Comparison of ENCODE assay signal across 17 cellular contexts in the genomic region with DNA sequence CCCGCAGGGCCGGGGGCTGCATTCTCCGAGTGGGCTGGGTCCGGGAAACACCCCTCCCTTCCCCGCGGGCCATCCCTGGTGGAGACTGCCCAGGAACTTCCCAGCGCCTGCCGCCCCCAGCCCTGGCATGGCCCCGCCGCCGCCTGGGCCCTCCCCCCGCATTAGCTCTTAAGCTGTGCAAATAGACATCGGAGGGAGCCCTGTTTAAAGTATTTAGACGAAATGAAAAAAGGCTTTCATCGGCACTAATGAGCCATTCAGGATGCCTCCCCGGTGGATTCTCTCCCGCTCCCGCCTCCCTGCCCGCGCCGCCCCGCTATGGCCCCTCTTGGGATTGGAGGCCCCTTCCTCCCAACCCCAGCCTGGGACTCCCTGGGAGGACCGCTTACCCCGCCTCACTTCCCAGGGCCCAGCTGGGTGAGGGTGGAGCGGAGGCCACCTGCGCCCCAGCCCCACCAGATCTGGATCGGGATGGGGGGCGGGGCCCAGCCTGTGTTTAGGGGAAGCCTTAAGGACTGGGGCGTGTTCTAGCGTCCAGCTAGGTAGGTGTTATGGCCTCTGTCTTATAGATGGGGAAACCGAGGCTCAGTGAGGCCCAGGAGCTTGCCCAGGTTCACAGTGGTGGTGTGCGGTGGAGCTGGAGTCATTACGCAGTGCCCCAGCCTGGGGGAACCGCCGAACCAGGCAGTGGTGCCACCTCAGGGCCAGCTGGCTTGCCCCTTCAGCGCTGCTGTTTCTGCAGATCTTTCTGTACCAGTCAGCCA. TPM values are rescaled to one million over a fixed set of nuclear protein-coding genes. Genes with fewer than 3 reads are reported as not detected.
A peak's percentile ranks its signal among the peaks of the same experiment; 100 is the strongest.
DNase-seq lines count a peak whose midpoint lies in the region; TF ChIP-seq lines count a peak whose summit lies in the region.
"Had no signal": no experiment of that assay in that cellular context is flagged by ENCODE, and none has a peak within 500 bp of the region (broad histone marks: within the 10 kb centered on the region; RNA-seq: fewer than 3 reads in every experiment).

No MANE protein-coding gene starts in this region.

- H3K27me3 Mint-ChIP-seq in chondrocyte (ENCODE audit: low read depth) = peaks cover 17% of the 10 kb centered on the region

- H3K36me3 ChIP-seq in ES-I3 (ENCODE audit: insufficient read depth, low read length) = no peaks in the 10 kb centered on the region; the same call in 1 of the 2 replicates
- H3K36me3 ChIP-seq: vagina had no signal

- no peaks in the 10 kb centered on the region for H3K36me3 Mint-ChIP-seq in chondrocyte (ENCODE audit: low read depth)

- H3K9me3 Mint-ChIP-seq in chondrocyte (ENCODE audit: low read depth) = no peaks in the 10 kb centered on the region
- H3K9me3 Mint-ChIP-seq: activated T-helper 2 cell treated with anti-CD3 and anti-CD28 coated beads, Interferon-gamma antibody, Interleukin-2, Interleukin-4, amounts not matched to agents 10 μg/mL and 5 μg/mL and 100 μg/mL, durations not matched to agents 14 hours and 24 hours and 36 hours had no signal

- no peaks in the 10 kb centered on the region; the same call in 1 of the 2 replicates for H3K9me3 ChIP-seq in ES-I3 (ENCODE audit: control insufficient read depth, insufficient read depth, low read length)
- H3K9me3 ChIP-seq: vagina had no signal

- DNase-seq in NCI-H1694 treated with DMSO at 0.1 percent for 48 hours (lab: John Stamatoyannopoulos, UW) (peak; percentile 69), NCI-H82 (lab: John Stamatoyannopoulos, UW) (peak; percentile 89), iPS-NIHi11 (ENCODE audit: low spot score) (peak; percentile 81), chondrocyte (ENCODE audit: low spot score) (no peak), SW480 (ENCODE audit: low spot score) (no peak), SK-N-DZ (ENCODE audit: low spot score) (no peak)
- no peak for DNase-seq in activated CD8-positive, alpha-beta memory T cell treated with anti-CD3 and anti-CD28 coated beads, Interleukin-2, amount 50 U/mL, for 48 hours
- DNase-seq: activated CD8-positive, alpha-beta T cell treated with anti-CD3 and anti-CD28 coated beads, Interleukin-2, amount 10 ng/mL, durations not matched to agents 7 days and 5 days; DND-41; left cardiac atrium; NCI-H2029 had no signal

- peaks cover 19% of the 10 kb centered on the region for H3K4me1 ChIP-seq in ES-I3 (ENCODE audit: insufficient read depth, low read length)

- H3K4me3 Mint-ChIP-seq in chondrocyte (ENCODE audit: unreplicated experiment) = no peak overlapping the region
- H3K4me3 Mint-ChIP-seq: activated CD8-positive, alpha-beta T cell treated with anti-CD3 and anti-CD28 coated beads, Interleukin-2, amount 10 ng/mL, durations not matched to agents 7 days and 5 days had no signal

- H3K9ac ChIP-seq in ES-I3 (ENCODE audit: low read depth, low read length) = peak overlapping the region; percentile 43; the same call in 1 of the 2 replicates
- H3K9ac ChIP-seq: parathyroid adenoma had no signal

- TF ChIP-seq CTCF in chondrocyte (IDR thresholded peaks at IDR 0.05) = no peak

- no peak overlapping the region for H3K27ac Mint-ChIP-seq in chondrocyte (ENCODE audit: unreplicated experiment)
- H3K27ac Mint-ChIP-seq: activated CD8-positive, alpha-beta T cell treated with anti-CD3 and anti-CD28 coated beads, Interleukin-2, amount 10 ng/mL, durations not matched to agents 7 days and 5 days; activated T-helper 2 cell treated with anti-CD3 and anti-CD28 coated beads, Interferon-gamma antibody, Interleukin-2, Interleukin-4, amounts not matched to agents 10 μg/mL and 5 μg/mL and 100 μg/mL, durations not matched to agents 14 hours and 24 hours and 36 hours had no signal

- H3K4me1 Mint-ChIP-seq in chondrocyte (ENCODE audit: low read depth) = peaks cover 8% of the 10 kb centered on the region

RNA-seq across cellular contexts. Expression of a gene that starts 19.7 kb away (rescaled TPM):
- 0.35 to 0.46 TPM in 2 of 3 replicates, not detected in the other for total RNA-seq in chondrocyte
- 44.5 and 49.2 TPM in 2 replicates for polyA plus RNA-seq in SK-N-DZ (2014; cell fraction: cytosol; rRNA removed)
- 68.2 and 82.4 TPM in 2 replicates for polyA plus RNA-seq in SK-N-DZ (2014; cell fraction: nucleus; rRNA removed)
- total RNA-seq: activated CD8-positive, alpha-beta T cell treated with anti-CD3 and anti-CD28 coated beads, Interleukin-2, amount 10 ng/mL, durations not matched to agents 7 days and 5 days; activated T-helper 2 cell treated with anti-CD3 and anti-CD28 coated beads, Interferon-gamma antibody, Interleukin-2, Interleukin-4, amounts not matched to agents 10 μg/mL and 5 μg/mL and 100 μg/mL, durations not matched to agents 14 hours and 24 hours and 36 hours; LHCN-M2; vagina had no signal
- polyA plus RNA-seq: esophagus had no signal

RNA-seq across cellular contexts. Expression of a gene that starts 34.8 kb away (rescaled TPM):
- total RNA-seq in chondrocyte = 30.2 to 49.2 TPM (median 33.6 TPM) in 3 replicates
- 21.4 and 23.6 TPM in 2 replicates for polyA plus RNA-seq in SK-N-DZ (2014; cell fraction: cytosol; rRNA removed)
- 42.2 and 65.7 TPM in 2 replicates for polyA plus RNA-seq in SK-N-DZ (2014; cell fraction: nucleus; rRNA removed)

RNA-seq across cellular contexts. Expression of a gene that starts 56.8 kb away (rescaled TPM):
- 1.5 to 2.3 TPM (median 2.2 TPM) in 3 replicates for total RNA-seq in chondrocyte
- polyA plus RNA-seq in SK-N-DZ (2014; cell fraction: cytosol; rRNA removed) = 4.8 and 5.6 TPM in 2 replicates
- 1.5 and 2.1 TPM in 2 replicates for polyA plus RNA-seq in SK-N-DZ (2014; cell fraction: nucleus; rRNA removed)

Comparison
In these comparisons a context has a peak if more than half of its experiments do, and no peak if none do; other contexts are left out.
1. DNase-seq: peak in NCI-H1694 treated with DMSO at 0.1 percent for 48 hours (single experiment), NCI-H82 (single experiment) and iPS-NIHi11 (single experiment); none in chondrocyte (single experiment), activated CD8-positive, alpha-beta memory T cell treated with anti-CD3 and anti-CD28 coated beads, Interleukin-2, amount 50 U/mL, for 48 hours (single experiment), SW480 (single experiment) and SK-N-DZ (single experiment).